9 cellular contexts compared by ENCODE assay signal in genomic region chr16:81204794-81205680, GRCh38. TPM values are rescaled to one million over a fixed set of nuclear protein-coding genes. Genes with fewer than 3 reads are reported as not detected.
DNase-seq lines count a peak whose midpoint lies in the region; ATAC-seq, FAIRE-seq and TF ChIP-seq lines count a peak whose summit lies in the region.
"Had no signal": no experiment of that assay in that cellular context is flagged by ENCODE, and none has a peak within 500 bp of the region (broad histone marks: within the 10 kb centered on the region; RNA-seq: fewer than 3 reads in every experiment).

No MANE protein-coding gene starts in this region.

- H3K4me1 ChIP-seq in endothelial cell of umbilical vein (ENCODE audit: control insufficient read depth, extremely low read depth, insufficient read depth, low read length) = no peaks in the 10 kb centered on the region
- no peaks in the 10 kb centered on the region for H3K4me1 ChIP-seq in thoracic aorta (ENCODE audit: control insufficient read depth in 1 of 2, low read depth in 2 of 2)
- H3K4me1 ChIP-seq: BLaER1 treated with 17β-estradiol and CSF1 and Interleukin-3, amounts not matched to agents 10 nM and 100 nM had no signal

- no TSS peak for BruUV-seq in endothelial cell of umbilical vein (replicated peaks; lab: Mats Ljungman, UMichigan)

- FAIRE-seq in endothelial cell of umbilical vein (lab: Jason Lieb, UNC) = peak; percentile 91

- H3K36me3 ChIP-seq in endothelial cell of umbilical vein (ENCODE audit: control insufficient read depth in 2 of 2, extremely low read depth in 1 of 2, insufficient read depth in 2 of 2, low read length in 2 of 2) (no peaks in the 10 kb centered on the region), thoracic aorta (no peaks in the 10 kb centered on the region)
- H3K36me3 ChIP-seq: BLaER1 treated with 17β-estradiol and CSF1 and Interleukin-3, amounts not matched to agents 10 nM and 100 nM had no signal

- CTCF ChIA-PET in endothelial cell of umbilical vein (lab: Charles Lee) = interaction anchor here (0.5 to 2.3 kb wide), 40 partner anchors 9 to 669 kb away, joined by 3 to 24 read pairs (median 4); partner anchors contain the start of genes ATMIN, BCO1 and GAN

- H3K9ac ChIP-seq in endothelial cell of umbilical vein (replicated peaks; ENCODE audit: extremely low read depth, insufficient read depth, low read length) = no peak overlapping the region
- H3K9ac ChIP-seq: BLaER1 treated with 17β-estradiol and CSF1 and Interleukin-3, amounts not matched to agents 10 nM and 100 nM had no signal

- H3K4me2 ChIP-seq in endothelial cell of umbilical vein (ENCODE audit: insufficient read depth, low read length) = no peak overlapping the region
- H3K4me2 ChIP-seq: BLaER1 treated with 17β-estradiol and CSF1 and Interleukin-3, amounts not matched to agents 10 nM and 100 nM had no signal

- H3K27ac ChIP-seq in endothelial cell of umbilical vein (ENCODE audit: insufficient read depth, low read depth, low read length) (no peak overlapping the region), thoracic aorta (no peak overlapping the region)
- H3K27ac ChIP-seq: BLaER1 treated with 17β-estradiol and CSF1 and Interleukin-3, amounts not matched to agents 10 nM and 100 nM had no signal

- H3K27me3 ChIP-seq in endothelial cell of umbilical vein (ENCODE audit: control insufficient read depth in 2 of 2, insufficient read depth in 2 of 2, low read length in 2 of 2) = peaks cover 0 to 3% of the 10 kb centered on the region in 2 experiments
- H3K27me3 ChIP-seq in thoracic aorta (replicated peaks; ENCODE audit: insufficient read depth) = no peaks in the 10 kb centered on the region
- H3K27me3 ChIP-seq: BLaER1 treated with 17β-estradiol and CSF1 and Interleukin-3, amounts not matched to agents 10 nM and 100 nM had no signal

- DNase-seq in NCI-H1092 treated with DMSO at 0.1 percent for 48 hours (lab: John Stamatoyannopoulos, UW) (peak; percentile 19), NCI-H1092 (lab: John Stamatoyannopoulos, UW) (no peak), LNCaP clone FGC (ENCODE audit: low read depth) (no peak), endothelial cell of umbilical vein (ENCODE audit: low read depth, low spot score) (peak; percentile 73), myocyte (ENCODE audit: low read depth) (peak; percentile 60), thoracic aorta (ENCODE audit: low spot score) (no peak)

- H3K9me3 ChIP-seq in endothelial cell of umbilical vein (replicated peaks; ENCODE audit: control insufficient read depth, insufficient read depth, low read length) = no peaks in the 10 kb centered on the region
- H3K9me3 ChIP-seq in thoracic aorta = no peaks in the 10 kb centered on the region
- H3K9me3 ChIP-seq: BLaER1 treated with 17β-estradiol and CSF1 and Interleukin-3, amounts not matched to agents 10 nM and 100 nM had no signal

- no peaks in the 10 kb centered on the region for H3K9me1 ChIP-seq in endothelial cell of umbilical vein (replicated peaks; ENCODE audit: control insufficient read depth, extremely low read depth, insufficient read depth, low read length)

- no peak overlapping the region for H2AFZ ChIP-seq in endothelial cell of umbilical vein (ENCODE audit: low read depth, low read length)

- H3K4me3 ChIP-seq in LNCaP clone FGC (ENCODE audit: low read depth, low read length) = no peak overlapping the region
- no peak overlapping the region for H3K4me3 ChIP-seq in WI38 (ENCODE audit: low read depth, low read length)
- no peak overlapping the region for H3K4me3 ChIP-seq in endothelial cell of umbilical vein (replicated peaks in 1 of 3; ENCODE audit: insufficient read depth in 1 of 3, low read depth in 1 of 3, low read length in 3 of 3)
- no peak overlapping the region for H3K4me3 ChIP-seq in thoracic aorta
- H3K4me3 ChIP-seq: BLaER1 treated with 17β-estradiol and CSF1 and Interleukin-3, amounts not matched to agents 10 nM and 100 nM had no signal

- POLR2A ChIA-PET in endothelial cell of umbilical vein (lab: Charles Lee) = interaction anchor here (0.6 kb wide), 1 partner anchor 172 kb away, joined by 4 read pairs; no protein-coding TSS in a partner anchor

- ATAC-seq in thoracic aorta (ENCODE audit: insufficient number of reproducible peaks, low FRiP score, low read depth) (no peak), GM21529 (IDR thresholded peaks at IDR 0.05; ENCODE audit: unreplicated experiment) (no peak)

- H3K79me2 ChIP-seq in endothelial cell of umbilical vein (ENCODE audit: control insufficient read depth, insufficient read depth, low read length) = no peaks in the 10 kb centered on the region

- dilution Hi-C loops in endothelial cell of umbilical vein (cut with MboI; ENCODE audit: extremely low pct_ligation_motif_present, low sequenced_read_pairs) = no loop called here

- TF ChIP-seq POLR2A in endothelial cell of umbilical vein (IDR thresholded peaks at IDR 0.05; ENCODE audit: low read depth, low read length) = no peak

- H4K20me1 ChIP-seq in endothelial cell of umbilical vein (replicated peaks; ENCODE audit: control insufficient read depth, extremely low read depth, insufficient read depth, low read length) = no peaks in the 10 kb centered on the region
- H4K20me1 ChIP-seq: BLaER1 treated with 17β-estradiol and CSF1 and Interleukin-3, amounts not matched to agents 10 nM and 100 nM had no signal

- peak; percentile 51 for TF ChIP-seq CTCF in LNCaP clone FGC (IDR thresholded peaks at IDR 0.05; ENCODE audit: control insufficient read depth, extremely low read depth, insufficient read depth)
- TF ChIP-seq CTCF in WI38 (IDR thresholded peaks at IDR 0.05; ENCODE audit: low read depth, low read length) = peak; percentile 55
- TF ChIP-seq CTCF in endothelial cell of umbilical vein (IDR thresholded peaks at IDR 0.05; ENCODE audit: extremely low read depth in 1 of 2, insufficient read depth in 1 of 2, low read depth in 1 of 2, low read length in 2 of 2) = peak; percentile 45 to 69
- TF ChIP-seq CTCF in thoracic aorta (IDR thresholded peaks at IDR 0.05) = peak; percentile 30

- intact Hi-C loops in endothelial cell of umbilical vein (cut with micrococcal nuclease) = loop anchor here (1.0 to 5.0 kb wide), 3 partner anchors 109 to 533 kb away; partner anchors contain the start of gene GAN

TF ChIP-seq in endothelial cell of umbilical vein, 7 proteins besides CTCF, POLR2A, EP300 and RAD21:
- no peak for TF ChIP-seq MAX (IDR thresholded peaks at IDR 0.05; ENCODE audit: insufficient read depth, insufficient read length)
- TF ChIP-seq EZH2 (IDR thresholded peaks at IDR 0.05; ENCODE audit: borderline replicate concordance, low read depth, low read length, severe bottlenecking) = no peak
- TF ChIP-seq POLR2AphosphoS5 (IDR thresholded peaks at IDR 0.05; ENCODE audit: insufficient read depth, low read depth, low read length) = no peak
- no peak for TF ChIP-seq GATA2 (IDR thresholded peaks at IDR 0.05; ENCODE audit: insufficient read depth, insufficient read length, low read depth, low read length)
- TF ChIP-seq JUN (IDR thresholded peaks at IDR 0.05; ENCODE audit: borderline replicate concordance, insufficient read depth, insufficient read length, low read depth) = no peak
- no peak for TF ChIP-seq FOS (IDR thresholded peaks at IDR 0.05; ENCODE audit: borderline replicate concordance, insufficient read depth, low read length)
- TF ChIP-seq MYC (IDR thresholded peaks at IDR 0.05; ENCODE audit: low read depth, low read length) = no peak

RNA-seq across cellular contexts. Expression of gene BCO1, which starts 33.5 kb away (rescaled TPM):
- not detected in 2 replicates for total RNA-seq in endothelial cell of umbilical vein
- polyA plus RNA-seq in endothelial cell of umbilical vein = not detected in 2 replicates
- polyA plus RNA-seq in endothelial cell of umbilical vein (2011; cell fraction: cytosol; rRNA removed) = 0.03 and 0.04 TPM in 2 replicates
- not detected in 2 replicates for polyA plus RNA-seq in endothelial cell of umbilical vein (2011; cell fraction: nucleus; rRNA removed)
- polyA plus RNA-seq in endothelial cell of umbilical vein (2012) = not detected in 2 replicates
- polyA minus RNA-seq in endothelial cell of umbilical vein = not detected in 2 replicates
- not detected for polyA minus RNA-seq in endothelial cell of umbilical vein (2011; cell fraction: cytosol; rRNA and poly(A)+ RNA removed)
- not detected in 2 replicates for polyA minus RNA-seq in endothelial cell of umbilical vein (2011; cell fraction: nucleus; rRNA and poly(A)+ RNA removed)
- total RNA-seq in myocyte = not detected in 2 replicates
- polyA plus RNA-seq in myocyte (2012) = not detected
- total RNA-seq in thoracic aorta = not detected

Comparison
In these comparisons a context has a peak if more than half of its experiments do, and no peak if none do; other contexts are left out.
1. DNase-seq: peak in NCI-H1092 treated with DMSO at 0.1 percent for 48 hours (single experiment), endothelial cell of umbilical vein (single experiment) and myocyte (single experiment); none in NCI-H1092 (single experiment), LNCaP clone FGC (single experiment) and thoracic aorta (single experiment).
2. Peak in every context shown above with its lines, with median percentiles within 50 percentile points of each other: CTCF ChIP-seq.